Comparison of ENCODE assay signal across 1 cellular context in the genomic region with DNA sequence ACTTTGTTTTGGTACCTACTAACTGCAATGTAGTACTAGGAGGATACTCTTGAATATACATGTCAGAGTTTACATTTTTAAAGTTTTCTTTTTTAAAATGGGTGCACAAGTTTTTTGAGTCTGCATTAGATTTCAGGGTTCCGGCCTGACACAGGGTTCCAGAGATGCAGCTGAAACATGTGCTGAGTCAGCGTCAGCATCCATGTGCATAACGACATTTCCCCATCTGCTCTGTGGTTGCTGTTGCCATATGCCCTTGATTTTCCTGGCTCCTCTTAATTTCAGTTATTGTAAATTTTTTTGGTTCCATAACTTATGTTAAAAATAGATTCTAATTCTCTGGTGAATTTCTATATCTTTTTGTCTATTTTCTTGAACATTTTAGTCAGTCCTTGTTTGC.
TF ChIP-seq lines count a peak whose summit lies in the region.

No MANE protein-coding gene starts in this region.

TF ChIP-seq in GM23338, 12 proteins besides CTCF, POLR2A, EP300 and RAD21 (continued from another document):
- TF ChIP-seq EZH2 (IDR thresholded peaks at IDR 0.05; ENCODE audit: low read depth, unreplicated experiment) (no peak), STAT1 (IDR thresholded peaks at IDR 0.05; ENCODE audit: unreplicated experiment) (no peak)
